In the genomic region with DNA sequence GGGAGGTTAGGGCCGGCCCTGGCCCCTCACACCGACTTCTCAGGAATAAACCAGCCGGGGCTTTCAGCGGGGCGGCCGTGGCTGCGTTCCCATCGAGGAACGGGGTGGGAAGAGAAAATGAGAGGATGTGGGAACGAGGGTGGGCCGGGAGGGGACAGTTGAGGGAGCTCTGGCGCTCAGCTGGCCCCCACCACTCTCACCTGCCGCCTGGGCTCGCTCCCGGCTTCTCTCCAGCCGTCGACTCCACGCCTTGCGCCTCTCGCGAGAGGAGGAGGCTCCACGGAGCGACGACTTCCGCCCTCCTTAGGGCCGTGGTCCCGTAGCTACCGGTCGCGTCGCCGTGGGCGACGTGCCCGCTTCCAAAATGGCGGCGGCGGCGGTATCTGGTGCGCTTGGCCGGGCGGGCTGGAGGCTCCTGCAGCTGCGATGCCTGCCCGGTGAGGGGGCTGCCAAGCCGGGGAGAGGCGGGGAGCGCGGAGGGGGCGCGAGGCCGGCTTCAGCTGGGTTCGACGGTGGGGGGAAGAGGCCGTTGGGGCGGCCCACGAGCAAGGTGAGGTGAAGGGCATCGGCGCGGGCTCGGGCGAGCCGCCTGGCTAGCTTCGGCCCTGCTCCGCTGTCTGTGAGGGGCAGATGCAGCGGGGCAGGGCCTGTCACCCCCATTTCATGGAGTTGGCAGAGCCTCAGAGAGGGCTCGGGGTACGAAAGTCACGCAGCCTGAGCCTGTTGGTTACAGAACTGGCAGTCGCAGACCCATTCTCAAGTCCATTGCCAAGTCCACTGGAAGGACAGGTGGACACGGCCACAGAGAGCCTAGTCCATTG, we compare ENCODE assay signal across 1 cellular context.
TF ChIP-seq lines count a peak whose summit lies in the region.

Gene CIAPIN1 (minus strand): TSS at position 244 of the 821 bp plus-strand sequence. CDS start 6,457 bp downstream, outside the sequence.
Gene COQ9 (plus strand): TSS at position 338 of the 821 bp plus-strand sequence. CDS start 27 bp downstream, at position 365.

TF ChIP-seq in K562, 482 proteins besides CTCF, POLR2A, EP300 and RAD21 (continued from another document and continues in another):
- TF ChIP-seq, protein P1, sequence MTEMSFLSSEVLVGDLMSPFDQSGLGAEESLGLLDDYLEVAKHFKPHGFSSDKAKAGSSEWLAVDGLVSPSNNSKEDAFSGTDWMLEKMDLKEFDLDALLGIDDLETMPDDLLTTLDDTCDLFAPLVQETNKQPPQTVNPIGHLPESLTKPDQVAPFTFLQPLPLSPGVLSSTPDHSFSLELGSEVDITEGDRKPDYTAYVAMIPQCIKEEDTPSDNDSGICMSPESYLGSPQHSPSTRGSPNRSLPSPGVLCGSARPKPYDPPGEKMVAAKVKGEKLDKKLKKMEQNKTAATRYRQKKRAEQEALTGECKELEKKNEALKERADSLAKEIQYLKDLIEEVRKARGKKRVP (CRISPR knock-in tag; IDR thresholded peaks at IDR 0.05): no peak
- no peak for TF ChIP-seq POLR3G (IDR thresholded peaks at IDR 0.05; ENCODE audit: extremely low read depth, insufficient read length, insufficient replicate concordance)
- peak; percentile 98 for TF ChIP-seq CXXC5 (CRISPR knock-in tag; IDR thresholded peaks at IDR 0.05)
- TF ChIP-seq SMAD1 (IDR thresholded peaks at IDR 0.05; ENCODE audit: low read depth, low read length, partially characterized antibody): no peak
- TF ChIP-seq, protein P2, sequence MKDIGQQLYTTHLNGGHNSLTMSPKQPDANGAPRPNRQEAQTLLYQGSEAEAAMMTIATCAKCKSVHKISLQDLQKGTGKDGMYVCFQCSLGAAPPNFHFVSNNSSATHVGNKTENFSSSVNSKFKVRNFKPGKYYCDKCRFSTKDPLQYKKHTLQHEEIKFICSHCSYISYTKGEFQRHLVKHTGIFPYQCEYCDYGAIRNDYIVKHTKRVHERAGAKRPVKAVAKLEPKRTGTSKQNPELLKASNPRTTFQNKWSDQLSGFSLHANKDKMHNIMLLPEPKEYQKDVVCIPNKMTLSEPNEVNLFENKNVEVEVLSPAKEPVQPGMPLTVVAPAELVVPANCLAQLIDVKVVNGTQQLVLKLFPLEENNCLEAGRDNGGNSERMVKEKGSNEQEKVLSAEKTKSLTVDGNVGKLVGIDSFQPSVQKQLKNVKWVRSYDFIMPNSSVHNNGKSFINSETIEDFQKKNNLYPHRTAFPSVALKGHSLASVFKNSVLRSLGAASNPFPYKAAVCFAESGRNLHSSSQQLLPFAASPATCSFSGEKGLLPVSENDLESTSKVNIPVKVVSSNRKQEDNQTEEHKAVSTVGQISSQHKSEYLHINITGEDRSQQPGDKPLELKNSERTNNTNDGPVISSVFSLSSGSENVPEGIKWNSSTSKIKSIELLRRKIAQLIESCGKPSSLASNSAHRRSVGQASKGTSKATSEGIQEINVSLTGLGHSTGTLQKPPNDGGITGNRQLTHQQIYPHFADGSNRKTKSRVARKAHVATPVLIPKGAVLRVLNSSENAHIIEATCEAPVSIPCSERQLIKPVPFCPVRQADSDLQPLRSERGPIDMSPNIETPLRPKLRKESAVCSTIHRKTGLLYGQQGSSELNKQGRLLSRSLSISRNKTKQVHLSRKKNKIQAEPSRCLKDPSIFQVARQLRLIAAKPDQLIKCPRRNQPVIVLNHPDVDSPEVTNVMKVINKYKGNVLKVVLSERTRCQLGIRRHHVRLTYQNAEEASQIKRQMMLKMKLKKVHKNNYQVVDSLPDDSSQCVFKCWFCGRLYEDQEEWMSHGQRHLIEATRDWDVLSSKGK (CRISPR knock-in tag; IDR thresholded peaks at IDR 0.05): no peak
- no peak for TF ChIP-seq CBFA2T2 (conservative IDR thresholded peaks at IDR 0.05)
- TF ChIP-seq, protein P3, sequence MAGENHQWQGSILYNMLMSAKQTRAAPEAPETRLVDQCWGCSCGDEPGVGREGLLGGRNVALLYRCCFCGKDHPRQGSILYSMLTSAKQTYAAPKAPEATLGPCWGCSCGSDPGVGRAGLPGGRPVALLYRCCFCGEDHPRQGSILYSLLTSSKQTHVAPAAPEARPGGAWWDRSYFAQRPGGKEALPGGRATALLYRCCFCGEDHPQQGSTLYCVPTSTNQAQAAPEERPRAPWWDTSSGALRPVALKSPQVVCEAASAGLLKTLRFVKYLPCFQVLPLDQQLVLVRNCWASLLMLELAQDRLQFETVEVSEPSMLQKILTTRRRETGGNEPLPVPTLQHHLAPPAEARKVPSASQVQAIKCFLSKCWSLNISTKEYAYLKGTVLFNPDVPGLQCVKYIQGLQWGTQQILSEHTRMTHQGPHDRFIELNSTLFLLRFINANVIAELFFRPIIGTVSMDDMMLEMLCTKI (IDR thresholded peaks at IDR 0.05; ENCODE audit: partially characterized antibody): no peak
- no peak for TF ChIP-seq PCBP2 (IDR thresholded peaks at IDR 0.05; ENCODE audit: low read depth, low read length, poor library complexity, severe bottlenecking)
- TF ChIP-seq ZBTB9 (CRISPR knock-in tag; IDR thresholded peaks at IDR 0.05): no peak
- TF ChIP-seq PHF20 (IDR thresholded peaks at IDR 0.05; ENCODE audit: partially characterized antibody): peak; percentile 84
- no peak for TF ChIP-seq CEBPZ (IDR thresholded peaks at IDR 0.05; ENCODE audit: borderline replicate concordance, low read depth, low read length)
- TF ChIP-seq ZNF165 (CRISPR knock-in tag; IDR thresholded peaks at IDR 0.05; ENCODE audit: borderline replicate concordance): no peak
- peak; percentile 94 for TF ChIP-seq SUPT5H (IDR thresholded peaks at IDR 0.05)
- peak; percentile 96 for TF ChIP-seq MTA1 (IDR thresholded peaks at IDR 0.05; ENCODE audit: borderline replicate concordance)
- TF ChIP-seq, protein P4, sequence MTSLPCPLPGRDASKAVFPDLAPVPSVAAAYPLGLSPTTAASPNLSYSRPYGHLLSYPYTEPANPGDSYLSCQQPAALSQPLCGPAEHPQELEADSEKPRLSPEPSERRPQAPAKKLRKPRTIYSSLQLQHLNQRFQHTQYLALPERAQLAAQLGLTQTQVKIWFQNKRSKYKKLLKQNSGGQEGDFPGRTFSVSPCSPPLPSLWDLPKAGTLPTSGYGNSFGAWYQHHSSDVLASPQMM (CRISPR knock-in tag; IDR thresholded peaks at IDR 0.05): no peak
- TF ChIP-seq TAF7 (tag; IDR thresholded peaks at IDR 0.05): peak; percentile 95
- no peak for TF ChIP-seq U2AF2 (optimal IDR thresholded peaks at IDR 0.05; ENCODE audit: low read depth, low read length)
- TF ChIP-seq ZNF316 (IDR thresholded peaks at IDR 0.05): no peak; the same call in 1 of the 2 replicates
- TF ChIP-seq SRSF7 (optimal IDR thresholded peaks at IDR 0.05; ENCODE audit: low read depth, low read length): no peak
- TF ChIP-seq MTF1 (CRISPR knock-in tag; IDR thresholded peaks at IDR 0.05; ENCODE audit: borderline replicate concordance): no peak
- TF ChIP-seq CHD1 (IDR thresholded peaks at IDR 0.05; ENCODE audit: low read length): peak; percentile 30
- TF ChIP-seq GTF2A2 (tag; IDR thresholded peaks at IDR 0.05): no peak
- TF ChIP-seq, protein P5, sequence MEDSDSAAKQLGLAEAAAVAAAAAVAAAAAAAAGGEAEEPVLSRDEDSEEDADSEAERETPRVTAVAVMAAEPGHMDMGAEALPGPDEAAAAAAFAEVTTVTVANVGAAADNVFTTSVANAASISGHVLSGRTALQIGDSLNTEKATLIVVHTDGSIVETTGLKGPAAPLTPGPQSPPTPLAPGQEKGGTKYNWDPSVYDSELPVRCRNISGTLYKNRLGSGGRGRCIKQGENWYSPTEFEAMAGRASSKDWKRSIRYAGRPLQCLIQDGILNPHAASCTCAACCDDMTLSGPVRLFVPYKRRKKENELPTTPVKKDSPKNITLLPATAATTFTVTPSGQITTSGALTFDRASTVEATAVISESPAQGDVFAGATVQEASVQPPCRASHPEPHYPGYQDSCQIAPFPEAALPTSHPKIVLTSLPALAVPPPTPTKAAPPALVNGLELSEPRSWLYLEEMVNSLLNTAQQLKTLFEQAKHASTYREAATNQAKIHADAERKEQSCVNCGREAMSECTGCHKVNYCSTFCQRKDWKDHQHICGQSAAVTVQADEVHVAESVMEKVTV (CRISPR knock-in tag; IDR thresholded peaks at IDR 0.05): no peak
- TF ChIP-seq E2F8 (IDR thresholded peaks at IDR 0.05; ENCODE audit: low read depth, partially characterized antibody): peak; percentile 59
- no peak for TF ChIP-seq PTRF (tag; IDR thresholded peaks at IDR 0.05)
- TF ChIP-seq SMC3 (conservative IDR thresholded peaks at IDR 0.05; ENCODE audit: insufficient read depth, low read depth, low read length): no peak
- no peak for TF ChIP-seq SMARCB1 (IDR thresholded peaks at IDR 0.05; ENCODE audit: insufficient read length, low read depth)
- TF ChIP-seq HLTF (IDR thresholded peaks at IDR 0.05): no peak
- TF ChIP-seq, protein P6, sequence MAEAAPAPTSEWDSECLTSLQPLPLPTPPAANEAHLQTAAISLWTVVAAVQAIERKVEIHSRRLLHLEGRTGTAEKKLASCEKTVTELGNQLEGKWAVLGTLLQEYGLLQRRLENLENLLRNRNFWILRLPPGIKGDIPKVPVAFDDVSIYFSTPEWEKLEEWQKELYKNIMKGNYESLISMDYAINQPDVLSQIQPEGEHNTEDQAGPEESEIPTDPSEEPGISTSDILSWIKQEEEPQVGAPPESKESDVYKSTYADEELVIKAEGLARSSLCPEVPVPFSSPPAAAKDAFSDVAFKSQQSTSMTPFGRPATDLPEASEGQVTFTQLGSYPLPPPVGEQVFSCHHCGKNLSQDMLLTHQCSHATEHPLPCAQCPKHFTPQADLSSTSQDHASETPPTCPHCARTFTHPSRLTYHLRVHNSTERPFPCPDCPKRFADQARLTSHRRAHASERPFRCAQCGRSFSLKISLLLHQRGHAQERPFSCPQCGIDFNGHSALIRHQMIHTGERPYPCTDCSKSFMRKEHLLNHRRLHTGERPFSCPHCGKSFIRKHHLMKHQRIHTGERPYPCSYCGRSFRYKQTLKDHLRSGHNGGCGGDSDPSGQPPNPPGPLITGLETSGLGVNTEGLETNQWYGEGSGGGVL (CRISPR knock-in tag; IDR thresholded peaks at IDR 0.05): no peak
- no peak for TF ChIP-seq MBD1 (CRISPR knock-in tag; IDR thresholded peaks at IDR 0.05)
